In the genomic region with DNA sequence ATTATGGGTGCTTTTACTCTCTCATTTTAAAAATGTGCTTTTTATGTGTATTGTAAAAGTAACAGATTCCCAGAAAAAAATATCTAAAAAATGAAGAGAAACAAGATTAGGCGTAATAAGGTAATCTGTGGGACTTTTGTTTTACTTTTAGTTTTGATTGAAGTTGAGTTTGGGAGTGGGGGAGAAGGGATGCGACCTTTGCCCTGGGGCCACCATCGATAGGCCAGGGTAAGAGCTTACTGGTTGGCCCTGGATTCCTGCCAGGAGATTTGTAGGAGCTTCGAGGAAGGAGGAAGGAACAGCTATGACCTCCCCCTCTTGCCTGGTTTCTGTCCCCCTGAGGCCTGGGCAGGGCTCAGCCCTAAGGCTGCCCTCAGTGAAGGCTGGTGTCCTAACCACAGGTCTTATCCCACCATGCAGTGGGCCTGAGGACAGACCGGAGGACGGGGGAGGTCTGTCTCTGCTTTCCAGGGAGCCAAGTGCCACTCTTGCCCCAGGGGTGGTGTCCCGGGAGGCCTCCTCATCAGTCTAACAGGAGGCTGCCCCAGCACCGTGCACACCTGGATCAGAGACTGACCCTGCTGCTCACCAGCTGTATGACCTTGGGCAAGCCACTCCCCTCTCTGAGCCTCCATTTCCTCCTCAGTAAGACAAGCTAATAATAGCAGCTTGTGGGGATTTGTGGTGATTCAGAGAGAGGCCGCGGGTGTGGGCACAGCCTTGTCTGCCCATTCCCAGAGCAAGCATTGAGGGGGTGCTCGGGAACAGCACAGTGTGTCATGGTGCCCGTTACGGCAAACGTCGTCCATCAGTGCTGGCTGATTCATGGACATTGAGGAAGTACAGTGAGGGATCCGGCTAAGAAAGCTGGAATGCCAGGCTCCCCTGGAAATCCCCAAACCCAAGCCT, we compare ENCODE assay signal across 10 cellular contexts. TPM values are rescaled to one million over a fixed set of nuclear protein-coding genes. Genes with fewer than 3 reads are reported as not detected.
A peak's percentile ranks its signal among the peaks of the same experiment; 100 is the strongest.
DNase-seq lines count a peak whose midpoint lies in the region; ATAC-seq and TF ChIP-seq lines count a peak whose summit lies in the region.
"Had no signal": no experiment of that assay in that cellular context is flagged by ENCODE, and none has a peak within 500 bp of the region (broad histone marks: within the 10 kb centered on the region; RNA-seq: fewer than 3 reads in every experiment).

No MANE protein-coding gene starts in this region.

- no peak overlapping the region for H3K4me3 ChIP-seq in left lung
- no peak overlapping the region for H3K4me3 ChIP-seq in urinary bladder (ENCODE audit: low read depth, low read length)
- no peak overlapping the region for H3K4me3 ChIP-seq in Karpas-422 (ENCODE audit: low read length)

- peak; percentile 52 for ATAC-seq in left lung
- ATAC-seq in HG03095 (IDR thresholded peaks at IDR 0.05; ENCODE audit: unreplicated experiment), result no peak
- ATAC-seq in HG03045 (IDR thresholded peaks at IDR 0.05; ENCODE audit: unreplicated experiment), result no peak

- no peak overlapping the region for H2AFZ ChIP-seq in Karpas-422 (ENCODE audit: low read length)

- intact Hi-C loops in left lung (cut with DNase I), result no loop called here

- H3K27me3 ChIP-seq in left lung (no peaks in the 10 kb centered on the region), Karpas-422 (ENCODE audit: low read length) (no peaks in the 10 kb centered on the region)

- H3K4me2 ChIP-seq in Karpas-422 (ENCODE audit: low read depth, low read length, poor library complexity, severe bottlenecking), result no peak overlapping the region

- peaks cover 0 to 44% of the 10 kb centered on the region in 2 donors for H3K36me3 ChIP-seq in left lung
- H3K36me3 ChIP-seq in urinary bladder (ENCODE audit: insufficient read depth), result peaks cover 1% of the 10 kb centered on the region
- H3K36me3 ChIP-seq in Karpas-422 (ENCODE audit: insufficient read depth, low read length), result no peaks in the 10 kb centered on the region

- H3K79me2 ChIP-seq in Karpas-422 (ENCODE audit: low read length), result no peaks in the 10 kb centered on the region

- H3K27ac ChIP-seq in left lung, result peak overlapping the region; percentile 60 to 80
- peak overlapping the region; percentile 32 for H3K27ac ChIP-seq in urinary bladder (ENCODE audit: low read depth)
- no peak overlapping the region for H3K27ac ChIP-seq in Karpas-422 (ENCODE audit: low read length)
- H3K27ac ChIP-seq: 22Rv1 had no signal

- DNase-seq in DMS 273 (lab: John Stamatoyannopoulos, UW; ENCODE audit: unreplicated experiment) (peak; percentile 32), DMS 273 treated with DMSO at 0.1 percent for 48 hours (lab: John Stamatoyannopoulos, UW) (no peak), astrocyte of the hippocampus (ENCODE audit: low read depth, low spot score) (peak; percentile 85), left lung (peak; percentile 61 to 71), Karpas-422 (no peak)

- WGBS in urinary bladder, result 44% methylated on average over 16 of the region's 16 CpGs

- no peak for TF ChIP-seq CTCF in left lung (IDR thresholded peaks at IDR 0.05)

- no peaks in the 10 kb centered on the region for H4K20me1 ChIP-seq in Karpas-422 (ENCODE audit: insufficient read depth, low read depth, low read length)

- H3K9ac ChIP-seq in Karpas-422 (ENCODE audit: low read length), result no peak overlapping the region

- H3K4me1 ChIP-seq in left lung (peaks cover 27 to 79% of the 10 kb centered on the region in 2 donors), urinary bladder (ENCODE audit: insufficient read depth) (no peaks in the 10 kb centered on the region), Karpas-422 (ENCODE audit: low read length) (no peaks in the 10 kb centered on the region)

- no peaks in the 10 kb centered on the region for H3K9me3 ChIP-seq in left lung
- no peaks in the 10 kb centered on the region for H3K9me3 ChIP-seq in Karpas-422 (ENCODE audit: low read length)

- H3K9me2 ChIP-seq in Karpas-422 (replicated peaks; ENCODE audit: insufficient read depth, low read length), result no peaks in the 10 kb centered on the region

RNA-seq across cellular contexts. Expression of a gene that starts 21.2 kb away (rescaled TPM):
- total RNA-seq in left lung (100 to 1,000 TPM; 174 to 391 TPM), urinary bladder (75.7 TPM)
- 360 TPM for polyA plus RNA-seq in urinary bladder
- total RNA-seq in Karpas-422 (2014; rRNA removed; shearing (Covaris generic); ENCODE audit: low replicate concordance), result 0.11 and 0.15 TPM in 2 replicates
- polyA plus RNA-seq: neural cell had no signal

Comparison
In these comparisons a context has a peak if more than half of its experiments do, and no peak if none do; other contexts are left out.
1. DNase-seq: peak in DMS 273 (single experiment), astrocyte of the hippocampus (single experiment) and left lung (2 of 2); none in DMS 273 treated with DMSO at 0.1 percent for 48 hours (single experiment) and Karpas-422 (single experiment).
2. RNA of a gene that starts 21.2 kb away (total RNA-seq): 174 to 391 TPM in left lung and 75.7 TPM in urinary bladder (single experiment); 0.11 to 0.15 TPM in Karpas-422; every median in the first group is over 10 times any median in the second.